8 cellular contexts compared by ENCODE assay signal in genomic region chrY:3003846-3004245, GRCh38.
DNase-seq lines count a peak whose midpoint lies in the region; ATAC-seq and TF ChIP-seq lines count a peak whose summit lies in the region.

No MANE protein-coding gene starts in this region.

- no peak overlapping the region for H2AFZ ChIP-seq in SK-N-SH (ENCODE audit: low read depth)

- no peaks in the 10 kb centered on the region for H3K27me3 Mint-ChIP-seq in activated naive CD4-positive, alpha-beta T cell treated with anti-CD3 and anti-CD28 coated beads for 36 hours (ENCODE audit: low read depth)

- H3K36me3 ChIP-seq in muscle layer of duodenum (ENCODE audit: control insufficient read depth in 1 of 2, insufficient read depth in 2 of 2, low read length in 2 of 2) (no peaks in the 10 kb centered on the region), SK-N-SH (replicated peaks in 1 of 2; ENCODE audit: control insufficient read depth in 1 of 2, insufficient read depth in 2 of 2, low read length in 1 of 2) (no peaks in the 10 kb centered on the region)

- no peaks in the 10 kb centered on the region for H3K79me2 ChIP-seq in SK-N-SH (ENCODE audit: insufficient read depth)

- no peak overlapping the region for H3K4me2 ChIP-seq in SK-N-SH

- H4K20me1 ChIP-seq in SK-N-SH (ENCODE audit: insufficient read depth) = no peaks in the 10 kb centered on the region

- H3K27ac ChIP-seq in muscle layer of duodenum (ENCODE audit: low read length) (peak overlapping the region; percentile 90), SK-N-SH (ENCODE audit: low read depth in 2 of 2, low read length in 1 of 2) (no peak overlapping the region)

- CTCF ChIA-PET in activated naive CD4-positive, alpha-beta T cell treated with anti-CD3 and anti-CD28 coated beads for 36 hours (lab: Charles Lee) = interaction anchor here (0.5 to 1.4 kb wide), 3 partner anchors 42 to 66 kb away, joined by 3 to 9 read pairs (median 4); no protein-coding TSS in a partner anchor
- CTCF ChIA-PET in SK-N-SH (lab: Yijun Ruan, JAX) = no interaction called here

- H3K27ac Mint-ChIP-seq in activated naive CD4-positive, alpha-beta T cell treated with anti-CD3 and anti-CD28 coated beads for 36 hours = peak overlapping the region; percentile 95

- DNase-seq in EH (ENCODE audit: low read depth) (peak; percentile 20), left colon (no peak), SK-N-SH (no peak), SK-N-DZ (ENCODE audit: low spot score) (no peak)
- peak; percentile 56 for DNase-seq in activated naive CD4-positive, alpha-beta T cell treated with anti-CD3 and anti-CD28 coated beads for 36 hours
- DNase-seq in effector CD4-positive, alpha-beta T cell = no peak

- intact Hi-C loops in activated naive CD4-positive, alpha-beta T cell treated with anti-CD3 and anti-CD28 coated beads for 36 hours (cut with micrococcal nuclease) = loop anchor here (1.0 to 2.0 kb wide), 5 partner anchors 55 to 163 kb away; partner anchors contain the start of gene RPS4Y1
- intact Hi-C loops in left colon (cut with DNase I, micrococcal nuclease) = no loop called here

- ATAC-seq in HG03139 (IDR thresholded peaks at IDR 0.05; ENCODE audit: unreplicated experiment) (peak; percentile 48), left colon (no peak)

- H3K9me2 ChIP-seq in SK-N-SH = no peaks in the 10 kb centered on the region

- TF ChIP-seq CTCF in SK-N-SH (IDR thresholded peaks at IDR 0.05) = no peak

- no peak for TF ChIP-seq RAD21 in SK-N-SH (IDR thresholded peaks at IDR 0.05; ENCODE audit: low read length)

- H3K4me3 ChIP-seq in muscle layer of duodenum (ENCODE audit: low read depth in 1 of 2, low read length in 2 of 2) (peak overlapping the region; percentile 70 to 85), SK-N-SH (ENCODE audit: low read depth in 2 of 2, low read length in 1 of 2) (no peak overlapping the region)

- H3K4me3 Mint-ChIP-seq in activated naive CD4-positive, alpha-beta T cell treated with anti-CD3 and anti-CD28 coated beads for 36 hours = peak overlapping the region; percentile 85

- no peak overlapping the region for H3K9ac ChIP-seq in SK-N-SH

- H3K36me3 Mint-ChIP-seq in activated naive CD4-positive, alpha-beta T cell treated with anti-CD3 and anti-CD28 coated beads for 36 hours (ENCODE audit: low read depth) = no peaks in the 10 kb centered on the region

- no peaks in the 10 kb centered on the region for H3F3A ChIP-seq in SK-N-SH (replicated peaks; ENCODE audit: insufficient read depth)

- H3K9me3 Mint-ChIP-seq in activated naive CD4-positive, alpha-beta T cell treated with anti-CD3 and anti-CD28 coated beads for 36 hours = no peaks in the 10 kb centered on the region

- H3K4me1 ChIP-seq in muscle layer of duodenum (ENCODE audit: control insufficient read depth in 1 of 2, insufficient read depth in 2 of 2, low read length in 2 of 2) (peaks cover 0 to 10% of the 10 kb centered on the region in 2 donors), SK-N-SH (ENCODE audit: control insufficient read depth in 1 of 2, insufficient read depth in 2 of 2, low read depth in 1 of 2, low read length in 1 of 2) (no peaks in the 10 kb centered on the region)

- H3K9me3 ChIP-seq in muscle layer of duodenum (ENCODE audit: control insufficient read depth in 1 of 2, low read length in 2 of 2) (no peaks in the 10 kb centered on the region), SK-N-SH (no peaks in the 10 kb centered on the region)

- WGBS in SK-N-SH (ENCODE audit: low lambda C conversion rate) = no CpG with 5 or more reads among the region's 5 CpGs

- POLR2A ChIA-PET in SK-N-SH (lab: Yijun Ruan, JAX) = no interaction called here

- H3K27me3 ChIP-seq in muscle layer of duodenum (ENCODE audit: low read depth, low read length) (no peaks in the 10 kb centered on the region), SK-N-SH (ENCODE audit: insufficient read depth) (no peaks in the 10 kb centered on the region)

- peaks cover 54% of the 10 kb centered on the region for H3K4me1 Mint-ChIP-seq in activated naive CD4-positive, alpha-beta T cell treated with anti-CD3 and anti-CD28 coated beads for 36 hours (ENCODE audit: low read depth)

- no peak for TF ChIP-seq EP300 in SK-N-SH (IDR thresholded peaks at IDR 0.05; ENCODE audit: borderline replicate concordance in 1 of 2, low read depth in 1 of 2, low read length in 1 of 2)

TF ChIP-seq in SK-N-SH, 30 proteins besides CTCF, POLR2A, EP300 and RAD21:
- no peak for TF ChIP-seq YY1 (IDR thresholded peaks at IDR 0.05; ENCODE audit: low read depth)
- TF ChIP-seq GATA2 (CRISPR knock-in tag; IDR thresholded peaks at IDR 0.05) = no peak

Comparison
In these comparisons a context has a peak if more than half of its experiments do, and no peak if none do; other contexts are left out.
1. DNase-seq: peak in EH (single experiment) and activated naive CD4-positive, alpha-beta T cell treated with anti-CD3 and anti-CD28 coated beads for 36 hours (single experiment); none in effector CD4-positive, alpha-beta T cell (single experiment), left colon (0 of 2), SK-N-SH (single experiment) and SK-N-DZ (single experiment).
2. H3K4me3 ChIP-seq: peak in muscle layer of duodenum (2 of 2); none in SK-N-SH (0 of 2).